Comparison of ENCODE assay signal across 31 cellular contexts in the genomic region with DNA sequence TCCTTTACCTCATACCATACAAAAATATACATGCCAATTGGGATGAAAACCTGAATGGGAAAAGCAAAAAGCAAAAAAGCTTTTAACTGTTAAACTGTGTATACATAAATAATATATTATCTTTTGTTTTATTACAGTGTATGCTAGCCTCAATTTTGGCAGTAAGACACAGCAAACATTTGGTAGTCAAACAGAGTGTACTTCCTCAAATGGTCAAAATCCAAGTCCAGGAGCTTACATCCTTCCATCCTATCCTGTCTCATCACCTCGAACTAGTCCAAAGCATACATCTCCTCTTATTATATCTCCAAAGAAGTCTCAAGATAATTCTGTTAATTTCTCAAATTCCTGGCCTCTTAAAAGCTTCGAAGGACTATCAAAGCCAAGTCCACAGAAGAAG.
"Had no signal": no experiment of that assay in that cellular context is flagged by ENCODE, and none has a peak within 500 bp of the region (broad histone marks: within the 10 kb centered on the region; RNA-seq: fewer than 3 reads in every experiment).

No MANE protein-coding gene starts in this region.

- ATAC-seq: activated naive CD4-positive, alpha-beta T cell treated with anti-CD3 and anti-CD28 coated beads, Interleukin-2, amount 50 U/mL, for 72 hours; activated T-cell treated with anti-CD3 and anti-CD28 coated beads, Interleukin-2, amount 50 U/mL, for 72 hours; foreskin keratinocyte; gastrocnemius medialis; T-cell; WTC11 had no signal

- H3K4me3 ChIP-seq: ascending aorta, breast epithelium, cardiac muscle cell, colonic mucosa, esophagus muscularis mucosa, gastrocnemius medialis had no signal

- DNase-seq: activated CD4-positive, alpha-beta memory T cell treated with anti-CD3 and anti-CD28 coated beads, Interleukin-2, amount 10 ng/mL, durations not matched to agents 7 days and 5 days; activated CD4-positive, alpha-beta T cell treated with anti-CD3 and anti-CD28 coated beads for 1 hour; activated CD4-positive, alpha-beta T cell treated with anti-CD3 and anti-CD28 coated beads for 4 hours; activated CD4-positive, alpha-beta T cell treated with anti-CD3 and anti-CD28 coated beads, Interleukin-2, amount 10 ng/mL, durations not matched to agents 7 days and 5 days; activated CD4-positive, alpha-beta T cell treated with anti-CD3 and anti-CD28 coated beads, Interleukin-2, amount 50 U/mL, for 4 hours; activated CD8-positive, alpha-beta memory T cell treated with anti-CD3 and anti-CD28 coated beads, Interleukin-2, amount 50 U/mL, for 48 hours; activated gamma-delta T cell; activated naive CD4-positive, alpha-beta T cell; activated naive CD4-positive, alpha-beta T cell treated with anti-CD3 and anti-CD28 coated beads, Interleukin-2, amount 10 ng/mL, durations not matched to agents 7 days and 5 days; activated naive CD8-positive, alpha-beta T cell treated with anti-CD3 and anti-CD28 coated beads, Interleukin-2, amount 10 ng/mL, durations not matched to agents 7 days and 5 days; activated T-cell treated with anti-CD3 and anti-CD28 coated beads for 4 hours; activated T-cell treated with anti-CD3 and anti-CD28 coated beads, Interleukin-2, amount 50 U/mL, for 24 hours; activated T-cell treated with anti-CD3 and anti-CD28 coated beads, Interleukin-2, amount 50 U/mL, for 72 hours; central memory CD4-positive, alpha-beta T cell; cerebellar nuclear complex; colonic mucosa; effector memory CD4-positive, alpha-beta T cell; erythroblast; foreskin keratinocyte; gastrocnemius medialis; SW 1271; T-cell; T-helper 9 cell had no signal

- H3K9me3 Mint-ChIP-seq: activated CD4-positive, alpha-beta memory T cell treated with anti-CD3 and anti-CD28 coated beads, Interleukin-2, amount 10 ng/mL, durations not matched to agents 7 days and 5 days; activated CD4-positive, alpha-beta T cell treated with anti-CD3 and anti-CD28 coated beads, Interleukin-2, amount 10 ng/mL, durations not matched to agents 7 days and 5 days; activated naive CD4-positive, alpha-beta T cell treated with anti-CD3 and anti-CD28 coated beads, Interleukin-2, amount 10 ng/mL, durations not matched to agents 7 days and 5 days; activated naive CD4-positive, alpha-beta T cell treated with anti-CD3 and anti-CD28 coated beads, Interleukin-2, amount 50 U/mL, for 72 hours; activated naive CD8-positive, alpha-beta T cell treated with anti-CD3 and anti-CD28 coated beads, Interleukin-2, amount 10 ng/mL, durations not matched to agents 7 days and 5 days; activated T-cell treated with anti-CD3 and anti-CD28 coated beads, Interleukin-2, amount 50 U/mL, for 24 hours; activated T-cell treated with anti-CD3 and anti-CD28 coated beads, Interleukin-2, amount 50 U/mL, for 72 hours; brain; T-cell; T-helper 1 cell treated with Interleukin-12 subunit alpha and Interleukin-12 subunit beta and Interleukin-4 antibody, amounts not matched to agents 30 μg/mL and 1 μg/mL, for 36 hours; WTC11 had no signal

- H3K4me3 Mint-ChIP-seq: activated CD4-positive, alpha-beta memory T cell treated with anti-CD3 and anti-CD28 coated beads, Interleukin-2, amount 10 ng/mL, durations not matched to agents 7 days and 5 days; activated CD4-positive, alpha-beta T cell treated with anti-CD3 and anti-CD28 coated beads, Interleukin-2, amount 10 ng/mL, durations not matched to agents 7 days and 5 days; activated naive CD4-positive, alpha-beta T cell treated with anti-CD3 and anti-CD28 coated beads, Interleukin-2, amount 10 ng/mL, durations not matched to agents 7 days and 5 days; activated naive CD8-positive, alpha-beta T cell treated with anti-CD3 and anti-CD28 coated beads, Interleukin-2, amount 10 ng/mL, durations not matched to agents 7 days and 5 days; activated T-cell treated with anti-CD3 and anti-CD28 coated beads, Interleukin-2, amount 50 U/mL, for 24 hours; activated T-cell treated with anti-CD3 and anti-CD28 coated beads, Interleukin-2, amount 50 U/mL, for 72 hours; brain; T-cell; T-helper 1 cell treated with Interleukin-12 subunit alpha and Interleukin-12 subunit beta and Interleukin-4 antibody, amounts not matched to agents 30 μg/mL and 1 μg/mL, for 36 hours; WTC11 had no signal

- H3K4me1 Mint-ChIP-seq: activated CD4-positive, alpha-beta memory T cell treated with anti-CD3 and anti-CD28 coated beads, Interleukin-2, amount 10 ng/mL, durations not matched to agents 7 days and 5 days; activated CD4-positive, alpha-beta T cell treated with anti-CD3 and anti-CD28 coated beads, Interleukin-2, amount 10 ng/mL, durations not matched to agents 7 days and 5 days; activated naive CD4-positive, alpha-beta T cell treated with anti-CD3 and anti-CD28 coated beads, Interleukin-2, amount 10 ng/mL, durations not matched to agents 7 days and 5 days; activated naive CD8-positive, alpha-beta T cell treated with anti-CD3 and anti-CD28 coated beads, Interleukin-2, amount 10 ng/mL, durations not matched to agents 7 days and 5 days; brain; T-cell; WTC11 had no signal

- H3K27me3 Mint-ChIP-seq: activated CD4-positive, alpha-beta memory T cell treated with anti-CD3 and anti-CD28 coated beads, Interleukin-2, amount 10 ng/mL, durations not matched to agents 7 days and 5 days; activated CD4-positive, alpha-beta T cell treated with anti-CD3 and anti-CD28 coated beads, Interleukin-2, amount 10 ng/mL, durations not matched to agents 7 days and 5 days; activated naive CD4-positive, alpha-beta T cell treated with anti-CD3 and anti-CD28 coated beads, Interleukin-2, amount 10 ng/mL, durations not matched to agents 7 days and 5 days; activated naive CD8-positive, alpha-beta T cell treated with anti-CD3 and anti-CD28 coated beads, Interleukin-2, amount 10 ng/mL, durations not matched to agents 7 days and 5 days; activated T-cell treated with anti-CD3 and anti-CD28 coated beads, Interleukin-2, amount 50 U/mL, for 24 hours; brain; T-cell had no signal

- H3K27ac Mint-ChIP-seq: activated CD4-positive, alpha-beta memory T cell treated with anti-CD3 and anti-CD28 coated beads, Interleukin-2, amount 10 ng/mL, durations not matched to agents 7 days and 5 days; activated CD4-positive, alpha-beta T cell treated with anti-CD3 and anti-CD28 coated beads, Interleukin-2, amount 10 ng/mL, durations not matched to agents 7 days and 5 days; activated naive CD4-positive, alpha-beta T cell treated with anti-CD3 and anti-CD28 coated beads, Interleukin-2, amount 10 ng/mL, durations not matched to agents 7 days and 5 days; activated naive CD4-positive, alpha-beta T cell treated with anti-CD3 and anti-CD28 coated beads, Interleukin-2, amount 50 U/mL, for 72 hours; activated naive CD8-positive, alpha-beta T cell treated with anti-CD3 and anti-CD28 coated beads, Interleukin-2, amount 10 ng/mL, durations not matched to agents 7 days and 5 days; activated T-cell treated with anti-CD3 and anti-CD28 coated beads, Interleukin-2, amount 50 U/mL, for 24 hours; activated T-cell treated with anti-CD3 and anti-CD28 coated beads, Interleukin-2, amount 50 U/mL, for 72 hours; brain; T-cell; T-helper 1 cell treated with Interleukin-12 subunit alpha and Interleukin-12 subunit beta and Interleukin-4 antibody, amounts not matched to agents 30 μg/mL and 1 μg/mL, for 36 hours; WTC11 had no signal
